21 cellular contexts compared by ENCODE assay signal in genomic region chr14:104929268-104930230, GRCh38. TPM values are rescaled to one million over a fixed set of nuclear protein-coding genes. Genes with fewer than 3 reads are reported as not detected.
"Had no signal": no experiment of that assay in that cellular context is flagged by ENCODE, and none has a peak within 500 bp of the region (broad histone marks: within the 10 kb centered on the region; RNA-seq: fewer than 3 reads in every experiment).

No MANE protein-coding gene starts in this region.

- H3K27ac ChIP-seq: cardiac muscle cell, esophagus squamous epithelium, neutrophil, spleen, thyroid gland had no signal

- H3K27ac Mint-ChIP-seq: activated CD4-positive, alpha-beta T cell treated with anti-CD3 and anti-CD28 coated beads, Interleukin-2, amount 10 ng/mL, durations not matched to agents 7 days and 5 days; activated CD8-positive, alpha-beta T cell treated with anti-CD3 and anti-CD28 coated beads, Interleukin-2, amount 10 ng/mL, durations not matched to agents 7 days and 5 days; activated naive CD8-positive, alpha-beta T cell; memory B cell had no signal

- H3K4me3 Mint-ChIP-seq: activated CD4-positive, alpha-beta T cell treated with anti-CD3 and anti-CD28 coated beads, Interleukin-2, amount 10 ng/mL, durations not matched to agents 7 days and 5 days; activated CD8-positive, alpha-beta T cell treated with anti-CD3 and anti-CD28 coated beads, Interleukin-2, amount 10 ng/mL, durations not matched to agents 7 days and 5 days; activated naive CD8-positive, alpha-beta T cell had no signal

- H3K36me3 Mint-ChIP-seq: activated naive CD8-positive, alpha-beta T cell had no signal

- H3K36me3 ChIP-seq: cardiac muscle cell, esophagus squamous epithelium, neutrophil, spleen, thyroid gland had no signal

- DNase-seq: activated CD4-positive, alpha-beta T cell treated with anti-CD3 and anti-CD28 coated beads, Interleukin-2, amount 10 ng/mL, durations not matched to agents 7 days and 5 days; activated CD8-positive, alpha-beta memory T cell treated with anti-CD3 and anti-CD28 coated beads, Interleukin-2, amount 50 U/mL, for 4 hours; activated CD8-positive, alpha-beta T cell treated with anti-CD3 and anti-CD28 coated beads, Interleukin-2, amount 10 ng/mL, durations not matched to agents 7 days and 5 days; activated gamma-delta T cell; activated T-cell treated with anti-CD3 and anti-CD28 coated beads, Interleukin-2, amount 50 U/mL, for 48 hours; dermis blood vessel endothelial cell; effector memory CD4-positive, alpha-beta T cell; esophagus squamous epithelium; spleen; stimulated activated naive CD4-positive, alpha-beta T cell; T-helper 1 cell; T-helper 9 cell had no signal

- ATAC-seq: activated CD4-positive, CD25-positive, alpha-beta regulatory T cell treated with anti-CD3 and anti-CD28 coated beads, Interleukin-2, amount 50 U/mL, for 24 hours; activated CD8-positive, alpha-beta T cell treated with anti-CD3 and anti-CD28 coated beads, Interleukin-2, amount 10 ng/mL, durations not matched to agents 7 days and 5 days; naive thymus-derived CD4-positive, alpha-beta T cell had no signal

- H3K4me3 ChIP-seq: cardiac muscle cell, esophagus squamous epithelium, spleen, thyroid gland had no signal

- H3K9me3 ChIP-seq: esophagus squamous epithelium, neutrophil, spleen, thyroid gland had no signal

- H3K9me3 Mint-ChIP-seq: activated CD4-positive, alpha-beta T cell treated with anti-CD3 and anti-CD28 coated beads, Interleukin-2, amount 10 ng/mL, durations not matched to agents 7 days and 5 days; memory B cell; naive thymus-derived CD4-positive, alpha-beta T cell had no signal

- H3K27me3 ChIP-seq: thyroid gland had no signal

- FAIRE-seq: islet of Langerhans, urothelium cell line had no signal

RNA-seq across cellular contexts. Expression of gene PLD4, which starts 4.9 kb away (rescaled TPM):
- total RNA-seq: activated CD4-positive, alpha-beta T cell treated with anti-CD3 and anti-CD28 coated beads, Interleukin-2, amount 10 ng/mL, durations not matched to agents 7 days and 5 days; activated CD8-positive, alpha-beta T cell treated with anti-CD3 and anti-CD28 coated beads, Interleukin-2, amount 10 ng/mL, durations not matched to agents 7 days and 5 days had no signal

RNA-seq across cellular contexts. Expression of gene AHNAK2, which starts 48.6 kb away (rescaled TPM):
- total RNA-seq: activated CD4-positive, alpha-beta T cell treated with anti-CD3 and anti-CD28 coated beads, Interleukin-2, amount 10 ng/mL, durations not matched to agents 7 days and 5 days; activated CD8-positive, alpha-beta T cell treated with anti-CD3 and anti-CD28 coated beads, Interleukin-2, amount 10 ng/mL, durations not matched to agents 7 days and 5 days had no signal
- polyA plus RNA-seq: naive thymus-derived CD4-positive, alpha-beta T cell had no signal
